8 cellular contexts compared by ENCODE assay signal in the genomic region with DNA sequence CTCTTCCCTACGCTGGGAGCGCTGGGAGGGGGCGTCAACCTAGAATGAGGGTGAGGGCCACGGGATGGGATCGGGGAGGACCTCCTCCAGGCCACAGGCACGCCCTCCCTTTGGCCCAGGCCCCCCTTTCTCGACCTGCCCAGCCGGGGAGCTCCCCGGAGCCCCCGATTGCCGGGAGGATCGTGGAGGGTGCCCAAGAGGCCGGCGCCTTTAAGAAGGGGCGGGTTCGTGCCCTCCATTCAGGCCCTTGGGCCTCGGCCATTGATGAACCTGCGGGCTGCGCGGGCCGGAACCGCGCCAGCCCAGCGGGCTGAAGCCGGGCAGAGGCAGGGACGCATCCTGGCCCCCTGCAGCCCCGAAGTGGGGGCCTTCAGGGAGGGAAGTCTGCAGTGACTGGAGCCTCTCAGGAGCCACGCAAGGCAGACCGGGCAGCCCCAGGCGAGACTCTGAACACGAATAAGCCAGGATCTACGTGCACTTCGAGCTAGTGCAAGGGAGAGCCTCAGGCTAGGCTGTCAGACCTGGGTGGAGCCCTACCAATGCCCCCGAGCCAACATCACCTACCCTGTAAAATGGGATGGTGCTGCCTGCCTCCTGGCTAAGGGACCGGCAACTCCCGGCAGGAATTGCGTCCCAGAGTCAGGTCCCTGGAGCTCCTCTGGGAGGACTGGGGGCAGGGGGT. TPM values are rescaled to one million over a fixed set of nuclear protein-coding genes. Genes with fewer than 3 reads are reported as not detected.
DNase-seq lines count a peak whose midpoint lies in the region; ATAC-seq and TF ChIP-seq lines count a peak whose summit lies in the region.

No MANE protein-coding gene starts in this region.

- H3K27me3 ChIP-seq in colonic mucosa (no peaks in the 10 kb centered on the region), lung (ENCODE audit: control insufficient read depth, insufficient read depth) (no peaks in the 10 kb centered on the region), thymus (ENCODE audit: control insufficient read depth, insufficient read depth) (peaks cover 34% of the 10 kb centered on the region)

- peak; percentile 17 for ATAC-seq in GM21723 (IDR thresholded peaks at IDR 0.05; ENCODE audit: unreplicated experiment)
- peak; percentile 38 for ATAC-seq in lung (ENCODE audit: insufficient read depth, low FRiP score)
- no peak for ATAC-seq in HG02973 (IDR thresholded peaks at IDR 0.05; ENCODE audit: unreplicated experiment)

- H3K27ac ChIP-seq in colonic mucosa = no peak overlapping the region
- no peak overlapping the region for H3K27ac ChIP-seq in lung (ENCODE audit: low read depth in 1 of 2, low read length in 1 of 2)
- no peak overlapping the region for H3K27ac ChIP-seq in thymus (ENCODE audit: low read depth)

- 1 to 2% methylated on average over 37 of the region's 37 CpGs for WGBS in lung, 2 donors
- 6% methylated on average over 37 of the region's 37 CpGs for WGBS in thymus

- no peaks in the 10 kb centered on the region for H3K9me3 ChIP-seq in colonic mucosa
- H3K9me3 ChIP-seq in lung (ENCODE audit: control insufficient read depth in 2 of 2, insufficient read depth in 1 of 2, low read length in 1 of 2) = no peaks in the 10 kb centered on the region
- H3K9me3 ChIP-seq in thymus (ENCODE audit: control insufficient read depth) = no peaks in the 10 kb centered on the region

- intact Hi-C loops in colonic mucosa (cut with DNase I) = no loop called here

- TF ChIP-seq CTCF in colonic mucosa (IDR thresholded peaks at IDR 0.05) (no peak), lung (IDR thresholded peaks at IDR 0.05; ENCODE audit: control extremely low read depth, extremely low read depth) (no peak)

- H3K36me3 ChIP-seq in colonic mucosa = no peaks in the 10 kb centered on the region
- H3K36me3 ChIP-seq in lung (ENCODE audit: control insufficient read depth in 2 of 2, insufficient read depth in 2 of 2, low read length in 2 of 2) = no peaks in the 10 kb centered on the region
- no peaks in the 10 kb centered on the region for H3K36me3 ChIP-seq in thymus (ENCODE audit: control insufficient read depth, insufficient read depth)

- H3K4me3 ChIP-seq in colonic mucosa = peak overlapping the region; percentile 84
- peak overlapping the region; percentile 73 for H3K4me3 ChIP-seq in lung
- H3K4me3 ChIP-seq in thymus (ENCODE audit: low read length) = peak overlapping the region; percentile 61

- H3K4me1 ChIP-seq in colonic mucosa (peaks cover 8% of the 10 kb centered on the region), lung (ENCODE audit: control insufficient read depth in 2 of 2, insufficient read depth in 2 of 2, low read length in 2 of 2) (peaks cover 4 to 13% of the 10 kb centered on the region in 2 donors), thymus (ENCODE audit: control insufficient read depth, insufficient read depth, low read length) (peaks cover 16% of the 10 kb centered on the region)

- DNase-seq in CD1c-positive myeloid dendritic cell (ENCODE audit: extremely low spot score) (peak; percentile 34), RKO (ENCODE audit: low spot score) (peak; percentile 75), colonic mucosa (peak; percentile 52), lung (ENCODE audit: low spot score) (no peak), NCI-H2029 (lab: John Stamatoyannopoulos, UW) (no peak)

- H3K9ac ChIP-seq in colonic mucosa (ENCODE audit: low read depth in 2 of 2, low read length in 2 of 2) = peak overlapping the region; percentile 71 to 76

RNA-seq across cellular contexts. Expression of gene SH2B2, which starts 0.9 kb away (rescaled TPM):
- total RNA-seq in colonic mucosa (1 to 10 TPM; 3.1 to 5.0 TPM), lung (1 to 10 TPM; 3.3 to 9.7 TPM)
- polyA plus RNA-seq in lung (1 to 10 TPM; 5.1 to 9.4 TPM), thymus (3.9 TPM)

Comparison
In these comparisons a context has a peak if more than half of its experiments do, and no peak if none do; other contexts are left out.
1. DNase-seq: peak in CD1c-positive myeloid dendritic cell (single experiment), RKO (single experiment) and colonic mucosa (single experiment); none in lung (single experiment) and NCI-H2029 (single experiment).
2. Peak in every context shown above with its lines, with median percentiles within 50 percentile points of each other: H3K4me3 ChIP-seq.